Comparison of ENCODE assay signal across 36 cellular contexts in genomic region chr13:32456591-32456990, GRCh38.
"Had no signal": no experiment of that assay in that cellular context is flagged by ENCODE, and none has a peak within 500 bp of the region (broad histone marks: within the 10 kb centered on the region; RNA-seq: fewer than 3 reads in every experiment).

No MANE protein-coding gene starts in this region.

- FAIRE-seq: bronchial epithelial cell had no signal

- H3K4me3 Mint-ChIP-seq: activated CD4-positive, alpha-beta memory T cell treated with anti-CD3 and anti-CD28 coated beads, Interleukin-2, amount 10 ng/mL, durations not matched to agents 7 days and 5 days; activated CD4-positive, alpha-beta T cell treated with anti-CD3 and anti-CD28 coated beads for 36 hours; activated CD4-positive, alpha-beta T cell treated with anti-CD3 and anti-CD28 coated beads, Interleukin-2, amount 10 ng/mL, durations not matched to agents 7 days and 5 days; activated CD8-positive, alpha-beta memory T cell treated with anti-CD3 and anti-CD28 coated beads, Interleukin-2, amount 10 ng/mL, durations not matched to agents 7 days and 5 days; activated CD8-positive, alpha-beta T cell treated with anti-CD3 and anti-CD28 coated beads, Interleukin-2, amount 10 ng/mL, durations not matched to agents 7 days and 5 days; activated naive CD4-positive, alpha-beta T cell treated with anti-CD3 and anti-CD28 coated beads, Interleukin-2, amount 10 ng/mL, durations not matched to agents 7 days and 5 days; activated naive CD4-positive, alpha-beta T cell treated with anti-CD3 and anti-CD28 coated beads, Interleukin-2, amount 50 U/mL, for 24 hours; activated naive CD8-positive, alpha-beta T cell; activated naive CD8-positive, alpha-beta T cell treated with anti-CD3 and anti-CD28 coated beads, Interleukin-2, amount 10 ng/mL, durations not matched to agents 7 days and 5 days; activated naive CD8-positive, alpha-beta T cell treated with anti-CD3 and anti-CD28 coated beads, Interleukin-2, amount 50 U/mL, for 24 hours; activated T-cell treated with anti-CD3 and anti-CD28 coated beads, Interleukin-2, amount 50 U/mL, for 24 hours; brain; central memory CD8-positive, alpha-beta T cell; T-helper 2 cell treated with Interferon-gamma antibody and Interleukin-4, amounts not matched to agents 5 μg/mL and 100 μg/mL, for 36 hours; WTC11 had no signal

- DNase-seq: activated CD4-positive, alpha-beta memory T cell treated with anti-CD3 and anti-CD28 coated beads, Interleukin-2, amount 10 ng/mL, durations not matched to agents 7 days and 5 days; activated CD4-positive, alpha-beta T cell treated with anti-CD3 and anti-CD28 coated beads for 1 hour; activated CD4-positive, alpha-beta T cell treated with anti-CD3 and anti-CD28 coated beads for 36 hours; activated CD4-positive, alpha-beta T cell treated with anti-CD3 and anti-CD28 coated beads for 48 hours; activated CD4-positive, alpha-beta T cell treated with anti-CD3 and anti-CD28 coated beads, Interleukin-2, amount 10 ng/mL, durations not matched to agents 7 days and 5 days; activated CD4-positive, alpha-beta T cell treated with anti-CD3 and anti-CD28 coated beads, Interleukin-2, amount 50 U/mL, for 48 hours; activated CD4-positive, CD25-positive, alpha-beta regulatory T cell; activated CD8-positive, alpha-beta memory T cell treated with anti-CD3 and anti-CD28 coated beads for 24 hours; activated CD8-positive, alpha-beta memory T cell treated with anti-CD3 and anti-CD28 coated beads, Interleukin-2, amount 10 ng/mL, durations not matched to agents 7 days and 5 days; activated CD8-positive, alpha-beta memory T cell treated with anti-CD3 and anti-CD28 coated beads, Interleukin-2, amount 50 U/mL, for 48 hours; activated CD8-positive, alpha-beta T cell treated with anti-CD3 and anti-CD28 coated beads, Interleukin-2, amount 10 ng/mL, durations not matched to agents 7 days and 5 days; activated effector memory CD4-positive, alpha-beta T cell treated with Interleukin-2 at 50 U/mL for 16 hours; activated gamma-delta T cell; activated naive CD4-positive, alpha-beta T cell treated with anti-CD3 and anti-CD28 coated beads, Interleukin-2, amount 10 ng/mL, durations not matched to agents 7 days and 5 days; activated naive CD4-positive, alpha-beta T cell treated with Interleukin-2 at 50 U/mL for 16 hours; activated naive CD8-positive, alpha-beta T cell treated with anti-CD3 and anti-CD28 coated beads, Interleukin-2, amount 10 ng/mL, durations not matched to agents 7 days and 5 days; activated naive CD8-positive, alpha-beta T cell treated with anti-CD3 and anti-CD28 coated beads, Interleukin-2, amount 50 U/mL, for 24 hours; activated T-cell treated with anti-CD3 and anti-CD28 coated beads, Interleukin-2, amount 50 U/mL, for 24 hours; activated T-cell treated with anti-CD3 and anti-CD28 coated beads, Interleukin-2, amount 50 U/mL, for 48 hours; amygdala; anterior cingulate cortex; caudate nucleus; cerebellar nuclear complex; T-helper 9 cell; WERI-Rb-1 had no signal

- H3K4me3 ChIP-seq: ascending aorta, cardiac muscle cell had no signal

- H3K4me1 ChIP-seq: ascending aorta had no signal

- H3K4me1 Mint-ChIP-seq: activated CD4-positive, alpha-beta T cell treated with anti-CD3 and anti-CD28 coated beads for 36 hours; activated naive CD4-positive, alpha-beta T cell treated with anti-CD3 and anti-CD28 coated beads, Interleukin-2, amount 10 ng/mL, durations not matched to agents 7 days and 5 days; activated naive CD4-positive, alpha-beta T cell treated with anti-CD3 and anti-CD28 coated beads, Interleukin-2, amount 50 U/mL, for 24 hours; activated naive CD8-positive, alpha-beta T cell treated with anti-CD3 and anti-CD28 coated beads, Interleukin-2, amount 50 U/mL, for 24 hours; brain; WTC11 had no signal

- H3K27me3 ChIP-seq: ascending aorta, cardiac muscle cell had no signal

- H3K36me3 ChIP-seq: cardiac muscle cell, WERI-Rb-1 had no signal

- H3K27ac ChIP-seq: ascending aorta, cardiac muscle cell, WERI-Rb-1 had no signal

- ATAC-seq: activated CD4-positive, alpha-beta T cell treated with anti-CD3 and anti-CD28 coated beads for 36 hours; activated CD4-positive, CD25-positive, alpha-beta regulatory T cell treated with anti-CD3 and anti-CD28 coated beads, Interleukin-2, amount 50 U/mL, for 24 hours; activated CD8-positive, alpha-beta memory T cell treated with anti-CD3 and anti-CD28 coated beads, Interleukin-2, amount 10 ng/mL, durations not matched to agents 7 days and 5 days; activated CD8-positive, alpha-beta T cell treated with anti-CD3 and anti-CD28 coated beads, Interleukin-2, amount 10 ng/mL, durations not matched to agents 7 days and 5 days; activated naive CD8-positive, alpha-beta T cell treated with anti-CD3 and anti-CD28 coated beads, Interleukin-2, amount 50 U/mL, for 24 hours; WTC11 had no signal

- H3K27me3 Mint-ChIP-seq: activated CD4-positive, alpha-beta memory T cell treated with anti-CD3 and anti-CD28 coated beads, Interleukin-2, amount 10 ng/mL, durations not matched to agents 7 days and 5 days; activated CD4-positive, alpha-beta T cell treated with anti-CD3 and anti-CD28 coated beads for 36 hours; activated CD4-positive, alpha-beta T cell treated with anti-CD3 and anti-CD28 coated beads, Interleukin-2, amount 10 ng/mL, durations not matched to agents 7 days and 5 days; activated CD8-positive, alpha-beta memory T cell treated with anti-CD3 and anti-CD28 coated beads, Interleukin-2, amount 10 ng/mL, durations not matched to agents 7 days and 5 days; activated naive CD4-positive, alpha-beta T cell treated with anti-CD3 and anti-CD28 coated beads, Interleukin-2, amount 10 ng/mL, durations not matched to agents 7 days and 5 days; activated naive CD4-positive, alpha-beta T cell treated with anti-CD3 and anti-CD28 coated beads, Interleukin-2, amount 50 U/mL, for 24 hours; activated naive CD8-positive, alpha-beta T cell; activated naive CD8-positive, alpha-beta T cell treated with anti-CD3 and anti-CD28 coated beads, Interleukin-2, amount 10 ng/mL, durations not matched to agents 7 days and 5 days; activated naive CD8-positive, alpha-beta T cell treated with anti-CD3 and anti-CD28 coated beads, Interleukin-2, amount 50 U/mL, for 24 hours; activated T-cell treated with anti-CD3 and anti-CD28 coated beads, Interleukin-2, amount 50 U/mL, for 24 hours; brain; central memory CD8-positive, alpha-beta T cell had no signal

- H3K27ac Mint-ChIP-seq: activated CD4-positive, alpha-beta memory T cell treated with anti-CD3 and anti-CD28 coated beads, Interleukin-2, amount 10 ng/mL, durations not matched to agents 7 days and 5 days; activated CD4-positive, alpha-beta T cell treated with anti-CD3 and anti-CD28 coated beads for 36 hours; activated CD4-positive, alpha-beta T cell treated with anti-CD3 and anti-CD28 coated beads, Interleukin-2, amount 10 ng/mL, durations not matched to agents 7 days and 5 days; activated CD8-positive, alpha-beta memory T cell treated with anti-CD3 and anti-CD28 coated beads, Interleukin-2, amount 10 ng/mL, durations not matched to agents 7 days and 5 days; activated CD8-positive, alpha-beta T cell treated with anti-CD3 and anti-CD28 coated beads, Interleukin-2, amount 10 ng/mL, durations not matched to agents 7 days and 5 days; activated naive CD4-positive, alpha-beta T cell treated with anti-CD3 and anti-CD28 coated beads, Interleukin-2, amount 10 ng/mL, durations not matched to agents 7 days and 5 days; activated naive CD4-positive, alpha-beta T cell treated with anti-CD3 and anti-CD28 coated beads, Interleukin-2, amount 50 U/mL, for 24 hours; activated naive CD8-positive, alpha-beta T cell; activated naive CD8-positive, alpha-beta T cell treated with anti-CD3 and anti-CD28 coated beads, Interleukin-2, amount 10 ng/mL, durations not matched to agents 7 days and 5 days; activated naive CD8-positive, alpha-beta T cell treated with anti-CD3 and anti-CD28 coated beads, Interleukin-2, amount 50 U/mL, for 24 hours; activated T-cell treated with anti-CD3 and anti-CD28 coated beads, Interleukin-2, amount 50 U/mL, for 24 hours; activated T-helper 2 cell treated with anti-CD3 and anti-CD28 coated beads, Interferon-gamma antibody, Interleukin-2, Interleukin-4, amounts not matched to agents 10 μg/mL and 5 μg/mL and 100 μg/mL, durations not matched to agents 14 hours and 24 hours and 36 hours; brain; WTC11 had no signal
